In genomic region chr17:20010099-20010863, GRCh38 we compare ENCODE assay signal across 8 cellular contexts. TPM values are rescaled to one million over a fixed set of nuclear protein-coding genes. Genes with fewer than 3 reads are reported as not detected.
DNase-seq lines count a peak whose midpoint lies in the region; ATAC-seq, FAIRE-seq and TF ChIP-seq lines count a peak whose summit lies in the region.

No MANE protein-coding gene starts in this region.

- H3K4me3 Mint-ChIP-seq in activated CD4-positive, alpha-beta memory T cell treated with anti-CD3 and anti-CD28 coated beads for 36 hours = peak overlapping the region; percentile 72
- peak overlapping the region; percentile 89 for H3K4me3 Mint-ChIP-seq in natural killer cell

- ATAC-seq in natural killer cell (no peak), GM21528 (IDR thresholded peaks at IDR 0.05; ENCODE audit: low FRiP score, unreplicated experiment) (no peak)

- intact Hi-C loops in activated CD4-positive, alpha-beta memory T cell treated with anti-CD3 and anti-CD28 coated beads for 36 hours (cut with micrococcal nuclease) = no loop called here
- intact Hi-C loops in natural killer cell (cut with micrococcal nuclease) = no loop called here

- no peaks in the 10 kb centered on the region for H3K36me3 Mint-ChIP-seq in activated CD4-positive, alpha-beta memory T cell treated with anti-CD3 and anti-CD28 coated beads for 36 hours
- H3K36me3 Mint-ChIP-seq in natural killer cell = no peaks in the 10 kb centered on the region

- CTCF ChIA-PET in activated CD4-positive, alpha-beta memory T cell treated with anti-CD3 and anti-CD28 coated beads for 36 hours (lab: Charles Lee) = interaction anchor here (0.5 to 6.3 kb wide), 12 partner anchors 16 to 117 kb away, joined by 3 to 71 read pairs (median 4); partner anchors contain the start of gene AKAP10

- no peaks in the 10 kb centered on the region for H3K9me3 Mint-ChIP-seq in activated CD4-positive, alpha-beta memory T cell treated with anti-CD3 and anti-CD28 coated beads for 36 hours
- no peaks in the 10 kb centered on the region for H3K9me3 Mint-ChIP-seq in natural killer cell

- POLR2A ChIA-PET in activated CD4-positive, alpha-beta memory T cell treated with anti-CD3 and anti-CD28 coated beads for 36 hours (lab: Charles Lee) = interaction anchor here (0.7 kb wide), 1 partner anchor 194 kb away, joined by 3 read pairs; no protein-coding TSS in a partner anchor

- TF ChIP-seq CTCF in fibroblast of villous mesenchyme (IDR thresholded peaks at IDR 0.05; ENCODE audit: insufficient read depth, low read depth, low read length) (peak; percentile 56), natural killer cell (IDR thresholded peaks at IDR 0.05) (no peak), GM13977 (IDR thresholded peaks at IDR 0.05; ENCODE audit: extremely low read depth, insufficient read depth, missing control alignments) (no peak)

- FAIRE-seq in A204.1 (lab: Jason Lieb, UNC) = peak; percentile 69

- peak; percentile 21 for DNase-seq in GDM1 (lab: John Stamatoyannopoulos, UW)
- peak; percentile 5 for DNase-seq in NCI-H2081 treated with DMSO at 0.1 percent for 48 hours (lab: John Stamatoyannopoulos, UW)
- no peak for DNase-seq in activated CD4-positive, alpha-beta memory T cell treated with anti-CD3 and anti-CD28 coated beads for 36 hours
- DNase-seq in fibroblast of villous mesenchyme (ENCODE audit: low read depth) = peak; percentile 68
- DNase-seq in natural killer cell = no peak
- DNase-seq in GM13977 (ENCODE audit: low spot score) = no peak

- peaks cover 26% of the 10 kb centered on the region for H3K27me3 Mint-ChIP-seq in activated CD4-positive, alpha-beta memory T cell treated with anti-CD3 and anti-CD28 coated beads for 36 hours
- H3K27me3 Mint-ChIP-seq in natural killer cell (ENCODE audit: low read depth in 2 of 2) = peaks cover 43 to 67% of the 10 kb centered on the region in 2 donors

- peak overlapping the region; percentile 49 for H3K4me3 ChIP-seq in fibroblast of villous mesenchyme (ENCODE audit: low read depth, low read length)

- peaks cover 11% of the 10 kb centered on the region for H3K4me1 Mint-ChIP-seq in activated CD4-positive, alpha-beta memory T cell treated with anti-CD3 and anti-CD28 coated beads for 36 hours (ENCODE audit: low read depth)
- peaks cover 16 to 17% of the 10 kb centered on the region in 2 donors for H3K4me1 Mint-ChIP-seq in natural killer cell

- in situ Hi-C loops in GM13977 (cut with MboI; ENCODE audit: low pct_unique_long_range_greater_than_20kb, low sequenced_read_pairs, unreplicated experiment) = no loop called here

- no peak overlapping the region for H3K27ac Mint-ChIP-seq in activated CD4-positive, alpha-beta memory T cell treated with anti-CD3 and anti-CD28 coated beads for 36 hours
- H3K27ac Mint-ChIP-seq in natural killer cell = no peak overlapping the region

RNA-seq across cellular contexts. Expression of gene SPECC1, which starts 1.1 kb away (rescaled TPM):
- total RNA-seq in activated CD4-positive, alpha-beta memory T cell treated with anti-CD3 and anti-CD28 coated beads for 36 hours = 10 to 100 TPM; 15.4 to 17.0 TPM
- total RNA-seq in fibroblast of villous mesenchyme = 110 and 148 TPM in 2 replicates
- total RNA-seq in natural killer cell = 10 to 100 TPM; 29.3 to 45.1 (median 37.2) TPM

RNA-seq across cellular contexts. Expression of gene AKAP10, which starts 32.7 kb away (rescaled TPM):
- total RNA-seq in activated CD4-positive, alpha-beta memory T cell treated with anti-CD3 and anti-CD28 coated beads for 36 hours = 10 to 100 TPM; 28.4 to 31.8 TPM
- 20.0 and 32.8 TPM in 2 replicates for total RNA-seq in fibroblast of villous mesenchyme
- total RNA-seq in natural killer cell = 10 to 100 TPM; 46.2 to 60.9 (median 48.6) TPM

Comparison
In these comparisons a context has a peak if more than half of its experiments do, and no peak if none do; other contexts are left out.
1. DNase-seq: peak in GDM1 (single experiment), NCI-H2081 treated with DMSO at 0.1 percent for 48 hours (single experiment) and fibroblast of villous mesenchyme (single experiment); none in activated CD4-positive, alpha-beta memory T cell treated with anti-CD3 and anti-CD28 coated beads for 36 hours (single experiment), natural killer cell (single experiment) and GM13977 (single experiment).